In the genomic region with DNA sequence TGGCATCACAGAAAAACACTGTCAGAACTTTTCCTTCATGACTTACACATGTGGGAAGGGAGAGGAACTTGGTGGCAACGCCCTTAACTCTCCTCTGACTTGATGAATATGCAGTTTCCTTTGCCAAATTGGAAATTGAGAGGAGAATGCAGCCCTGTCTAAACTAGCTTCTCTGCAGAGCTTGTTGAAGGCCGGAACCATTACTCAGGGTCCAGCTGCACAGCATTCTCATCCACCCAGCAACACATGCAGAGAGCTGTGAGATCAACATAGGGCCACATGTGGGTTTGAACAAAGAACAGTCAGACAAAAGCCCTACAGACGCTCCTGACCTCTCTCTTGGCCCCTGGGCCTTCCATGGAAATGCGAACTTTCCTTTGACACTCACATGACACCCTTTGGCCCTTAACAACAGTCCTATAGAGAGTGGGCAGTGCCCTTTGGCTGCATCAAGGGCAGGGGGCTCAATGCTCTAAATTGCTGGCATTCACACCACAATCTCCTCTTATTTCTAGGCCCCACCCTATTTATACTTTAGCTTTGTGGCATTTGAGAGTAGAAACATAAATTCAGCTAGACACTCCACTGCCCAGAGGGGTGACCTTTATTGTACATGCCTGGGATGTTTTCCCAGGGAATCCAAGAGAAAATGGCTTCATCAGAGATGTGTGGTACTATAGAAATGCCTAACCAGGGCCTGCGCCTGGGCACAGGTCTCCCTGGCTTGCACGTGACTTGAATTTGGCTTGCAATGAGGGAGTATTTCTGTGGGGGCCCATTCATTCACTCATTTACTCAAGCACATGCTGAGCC, we compare ENCODE assay signal across 1 cellular context.
TF ChIP-seq lines count a peak whose summit lies in the region.

No MANE protein-coding gene starts in this region.

TF ChIP-seq in GM23338, 12 proteins besides CTCF, POLR2A, EP300 and RAD21 (continued from another document):
- TF ChIP-seq, protein P1, sequence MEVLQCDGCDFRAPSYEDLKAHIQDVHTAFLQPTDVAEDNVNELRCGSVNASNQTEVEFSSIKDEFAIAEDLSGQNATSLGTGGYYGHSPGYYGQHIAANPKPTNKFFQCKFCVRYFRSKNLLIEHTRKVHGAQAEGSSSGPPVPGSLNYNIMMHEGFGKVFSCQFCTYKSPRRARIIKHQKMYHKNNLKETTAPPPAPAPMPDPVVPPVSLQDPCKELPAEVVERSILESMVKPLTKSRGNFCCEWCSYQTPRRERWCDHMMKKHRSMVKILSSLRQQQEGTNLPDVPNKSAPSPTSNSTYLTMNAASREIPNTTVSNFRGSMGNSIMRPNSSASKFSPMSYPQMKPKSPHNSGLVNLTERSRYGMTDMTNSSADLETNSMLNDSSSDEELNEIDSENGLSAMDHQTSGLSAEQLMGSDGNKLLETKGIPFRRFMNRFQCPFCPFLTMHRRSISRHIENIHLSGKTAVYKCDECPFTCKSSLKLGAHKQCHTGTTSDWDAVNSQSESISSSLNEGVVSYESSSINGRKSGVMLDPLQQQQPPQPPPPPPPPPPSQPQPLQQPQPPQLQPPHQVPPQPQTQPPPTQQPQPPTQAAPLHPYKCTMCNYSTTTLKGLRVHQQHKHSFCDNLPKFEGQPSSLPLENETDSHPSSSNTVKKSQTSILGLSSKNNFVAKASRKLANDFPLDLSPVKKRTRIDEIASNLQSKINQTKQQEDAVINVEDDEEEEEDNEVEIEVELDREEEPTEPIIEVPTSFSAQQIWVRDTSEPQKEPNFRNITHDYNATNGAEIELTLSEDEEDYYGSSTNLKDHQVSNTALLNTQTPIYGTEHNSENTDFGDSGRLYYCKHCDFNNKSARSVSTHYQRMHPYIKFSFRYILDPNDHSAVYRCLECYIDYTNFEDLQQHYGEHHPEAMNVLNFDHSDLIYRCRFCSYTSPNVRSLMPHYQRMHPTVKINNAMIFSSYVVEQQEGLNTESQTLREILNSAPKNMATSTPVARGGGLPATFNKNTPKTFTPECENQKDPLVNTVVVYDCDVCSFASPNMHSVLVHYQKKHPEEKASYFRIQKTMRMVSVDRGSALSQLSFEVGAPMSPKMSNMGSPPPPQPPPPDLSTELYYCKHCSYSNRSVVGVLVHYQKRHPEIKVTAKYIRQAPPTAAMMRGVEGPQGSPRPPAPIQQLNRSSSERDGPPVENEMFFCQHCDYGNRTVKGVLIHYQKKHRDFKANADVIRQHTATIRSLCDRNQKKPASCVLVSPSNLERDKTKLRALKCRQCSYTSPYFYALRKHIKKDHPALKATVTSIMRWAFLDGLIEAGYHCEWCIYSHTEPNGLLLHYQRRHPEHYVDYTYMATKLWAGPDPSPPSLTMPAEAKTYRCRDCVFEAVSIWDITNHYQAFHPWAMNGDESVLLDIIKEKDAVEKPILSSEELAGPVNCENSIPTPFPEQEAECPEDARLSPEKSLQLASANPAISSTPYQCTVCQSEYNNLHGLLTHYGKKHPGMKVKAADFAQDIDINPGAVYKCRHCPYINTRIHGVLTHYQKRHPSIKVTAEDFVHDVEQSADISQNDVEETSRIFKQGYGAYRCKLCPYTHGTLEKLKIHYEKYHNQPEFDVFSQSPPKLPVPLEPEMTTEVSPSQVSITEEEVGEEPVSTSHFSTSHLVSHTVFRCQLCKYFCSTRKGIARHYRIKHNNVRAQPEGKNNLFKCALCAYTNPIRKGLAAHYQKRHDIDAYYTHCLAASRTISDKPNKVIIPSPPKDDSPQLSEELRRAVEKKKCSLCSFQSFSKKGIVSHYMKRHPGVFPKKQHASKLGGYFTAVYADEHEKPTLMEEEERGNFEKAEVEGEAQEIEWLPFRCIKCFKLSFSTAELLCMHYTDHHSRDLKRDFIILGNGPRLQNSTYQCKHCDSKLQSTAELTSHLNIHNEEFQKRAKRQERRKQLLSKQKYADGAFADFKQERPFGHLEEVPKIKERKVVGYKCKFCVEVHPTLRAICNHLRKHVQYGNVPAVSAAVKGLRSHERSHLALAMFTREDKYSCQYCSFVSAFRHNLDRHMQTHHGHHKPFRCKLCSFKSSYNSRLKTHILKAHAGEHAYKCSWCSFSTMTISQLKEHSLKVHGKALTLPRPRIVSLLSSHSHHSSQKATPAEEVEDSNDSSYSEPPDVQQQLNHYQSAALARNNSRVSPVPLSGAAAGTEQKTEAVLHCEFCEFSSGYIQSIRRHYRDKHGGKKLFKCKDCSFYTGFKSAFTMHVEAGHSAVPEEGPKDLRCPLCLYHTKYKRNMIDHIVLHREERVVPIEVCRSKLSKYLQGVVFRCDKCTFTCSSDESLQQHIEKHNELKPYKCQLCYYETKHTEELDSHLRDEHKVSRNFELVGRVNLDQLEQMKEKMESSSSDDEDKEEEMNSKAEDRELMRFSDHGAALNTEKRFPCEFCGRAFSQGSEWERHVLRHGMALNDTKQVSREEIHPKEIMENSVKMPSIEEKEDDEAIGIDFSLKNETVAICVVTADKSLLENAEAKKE (CRISPR knock-in tag; IDR thresholded peaks at IDR 0.05): no peak
- no peak for TF ChIP-seq STAT1 (IDR thresholded peaks at IDR 0.05; ENCODE audit: unreplicated experiment)
- TF ChIP-seq JUNB (IDR thresholded peaks at IDR 0.05; ENCODE audit: unreplicated experiment): no peak
- no peak for TF ChIP-seq POLR2AphosphoS5 (IDR thresholded peaks at IDR 0.05; ENCODE audit: low read depth)
- no peak for TF ChIP-seq ZNF114 (CRISPR knock-in tag; IDR thresholded peaks at IDR 0.05)
- TF ChIP-seq EZH2 (IDR thresholded peaks at IDR 0.05; ENCODE audit: low read depth, unreplicated experiment): no peak
